In the genomic region with DNA sequence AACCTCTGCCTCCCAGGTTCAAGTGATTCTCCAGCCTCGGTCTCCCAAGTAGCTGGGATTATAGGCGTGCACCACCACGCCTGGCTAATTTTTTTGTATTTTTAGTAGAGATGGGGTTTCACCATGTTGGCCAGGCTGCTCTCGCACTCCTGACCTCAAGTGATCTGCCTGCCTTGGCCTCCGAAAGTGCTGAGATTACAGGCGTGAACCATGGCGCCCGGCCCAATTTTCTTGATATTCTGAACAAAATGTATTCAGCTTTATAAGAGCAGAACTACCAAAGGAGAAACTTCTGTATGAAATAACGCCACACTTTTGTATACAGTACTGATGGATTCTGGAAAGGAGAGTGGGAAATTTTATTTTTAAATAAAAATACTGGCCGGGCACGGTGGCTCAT, we compare ENCODE assay signal across 2 cellular contexts. TPM values are rescaled to one million over a fixed set of nuclear protein-coding genes. Genes with fewer than 3 reads are reported as not detected.
"Had no signal": no experiment of that assay in that cellular context is flagged by ENCODE, and none has a peak within 500 bp of the region (broad histone marks: within the 10 kb centered on the region; RNA-seq: fewer than 3 reads in every experiment).

No MANE protein-coding gene starts in this region.

RNA-seq across cellular contexts. Expression of gene AGBL2, which starts 44.1 kb away (rescaled TPM):
- total RNA-seq: gastrocnemius medialis, glomerular endothelial cell had no signal
